8 cellular contexts compared by ENCODE assay signal in the genomic region with DNA sequence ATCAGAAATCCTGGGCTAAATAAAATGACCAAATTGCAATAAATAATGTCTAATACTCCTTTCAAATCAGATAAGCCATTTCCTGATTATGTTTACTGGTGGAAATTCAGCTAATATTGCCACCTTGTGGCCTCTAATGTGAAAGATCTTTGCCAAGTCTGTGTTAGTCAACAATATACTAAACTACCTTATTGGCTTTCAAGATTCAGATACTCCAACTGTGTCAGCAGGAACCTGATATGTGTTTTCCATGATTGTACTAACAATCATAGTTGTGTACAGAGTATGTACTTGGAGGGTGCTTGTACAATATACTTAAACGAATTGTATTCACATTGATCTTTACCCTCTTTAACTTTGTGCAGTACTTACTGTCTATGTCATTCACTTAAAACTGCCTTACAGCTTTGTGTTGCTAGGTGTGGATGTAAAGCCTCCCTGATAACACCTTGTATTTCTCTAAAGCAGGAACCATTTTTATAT.
DNase-seq lines count a peak whose midpoint lies in the region; ATAC-seq and TF ChIP-seq lines count a peak whose summit lies in the region.

No MANE protein-coding gene starts in this region.

- H3K36me3 ChIP-seq in trophoblast cell (ENCODE audit: control insufficient read depth in 1 of 2, insufficient read depth in 2 of 2, low read length in 2 of 2), result no peaks in the 10 kb centered on the region

- H2AFZ ChIP-seq in trophoblast cell (ENCODE audit: insufficient read depth, low read length, poor library complexity), result no peak overlapping the region

- no peak overlapping the region for H4K12ac ChIP-seq in trophoblast cell (ENCODE audit: low read depth, low read length)

- TF ChIP-seq CTCF in fibroblast of the aortic adventitia (IDR thresholded peaks at IDR 0.05; ENCODE audit: insufficient read depth, low read length), result peak; percentile 35

- H3K4ac ChIP-seq in trophoblast cell (ENCODE audit: low read depth, low read length), result no peak overlapping the region

- no peaks in the 10 kb centered on the region for H3K27me3 ChIP-seq in trophoblast cell (ENCODE audit: insufficient read depth, low read length)

- DNase-seq in AG20443 (ENCODE audit: low spot score) (peak; percentile 17), NCI-H1105 treated with DMSO at 0.1 percent for 48 hours (lab: John Stamatoyannopoulos, UW) (peak; percentile 83), SW 1271 (lab: John Stamatoyannopoulos, UW) (peak; percentile 10 to 65), fibroblast of the aortic adventitia (ENCODE audit: low read depth) (peak; percentile 59), trophoblast cell (peak; percentile 32 to 79), NK-92 (lab: John Stamatoyannopoulos, UW; ENCODE audit: unreplicated experiment) (no peak)

- H3K23ac ChIP-seq in trophoblast cell (ENCODE audit: low read length), result no peak overlapping the region

- H3K4me2 ChIP-seq in trophoblast cell (ENCODE audit: low read length), result no peak overlapping the region

- no peak overlapping the region for H3K14ac ChIP-seq in trophoblast cell (ENCODE audit: low read length)

- no CpG with 5 or more reads among the region's 1 CpG for WGBS in trophoblast cell (ENCODE audit: extremely low coverage, insufficient coverage, insufficient read length)

- no peaks in the 10 kb centered on the region for H3K9me3 ChIP-seq in trophoblast cell (ENCODE audit: insufficient read depth, low read depth, low read length)

- no peak overlapping the region for H3K9ac ChIP-seq in trophoblast cell (ENCODE audit: low read length)

- no peaks in the 10 kb centered on the region for H3K4me1 ChIP-seq in trophoblast cell (ENCODE audit: control insufficient read depth in 1 of 2, insufficient read depth in 2 of 2, low read length in 2 of 2)

- H4K91ac ChIP-seq in trophoblast cell (ENCODE audit: low read depth, low read length), result no peak overlapping the region

- H3K79me1 ChIP-seq in trophoblast cell (ENCODE audit: low read length), result no peaks in the 10 kb centered on the region

- H2AK5ac ChIP-seq in trophoblast cell (ENCODE audit: low read length), result no peak overlapping the region

- peak; percentile 47 for ATAC-seq in GM18502 (IDR thresholded peaks at IDR 0.05; ENCODE audit: poor library complexity, unreplicated experiment)
- peak; percentile 51 for ATAC-seq in HG02852 (IDR thresholded peaks at IDR 0.05; ENCODE audit: unreplicated experiment)

- no peak overlapping the region for H2BK5ac ChIP-seq in trophoblast cell (ENCODE audit: low read depth, low read length, poor library complexity)

- H2BK120ac ChIP-seq in trophoblast cell (ENCODE audit: insufficient read depth, low read length, poor library complexity), result no peak overlapping the region

- no peak overlapping the region for H3K27ac ChIP-seq in trophoblast cell (ENCODE audit: low read depth, low read length)

- no peak overlapping the region for H3K18ac ChIP-seq in trophoblast cell (ENCODE audit: low read length)

- no peaks in the 10 kb centered on the region for H3K79me2 ChIP-seq in trophoblast cell (ENCODE audit: control insufficient read depth, insufficient read depth, low read length, poor library complexity)

- no peak overlapping the region for H2BK12ac ChIP-seq in trophoblast cell (ENCODE audit: low read length)

- no peak overlapping the region for H3K4me3 ChIP-seq in fibroblast of the aortic adventitia (ENCODE audit: low read depth, low read length)
- no peak overlapping the region for H3K4me3 ChIP-seq in trophoblast cell (ENCODE audit: low read depth, low read length)

- no peak overlapping the region for H4K8ac ChIP-seq in trophoblast cell (ENCODE audit: low read depth, low read length)
